ENCODE assay signal across 31 cellular contexts in genomic region chr12:111250251-111250881, GRCh38.
"Had no signal": no experiment of that assay in that cellular context is flagged by ENCODE, and none has a peak within 500 bp of the region (broad histone marks: within the 10 kb centered on the region; RNA-seq: fewer than 3 reads in every experiment).

No MANE protein-coding gene starts in this region.

- ATAC-seq: activated CD4-positive, alpha-beta T cell treated with anti-CD3 and anti-CD28 coated beads for 36 hours; activated CD8-positive, alpha-beta memory T cell treated with anti-CD3 and anti-CD28 coated beads, Interleukin-2, amount 10 ng/mL, durations not matched to agents 7 days and 5 days; activated CD8-positive, alpha-beta T cell treated with anti-CD3 and anti-CD28 coated beads, Interleukin-2, amount 10 ng/mL, durations not matched to agents 7 days and 5 days; activated naive CD8-positive, alpha-beta T cell treated with anti-CD3 and anti-CD28 coated beads, Interleukin-2, amount 50 U/mL, for 24 hours; body of pancreas; gastroesophageal sphincter; T-helper 17 cell had no signal

- DNase-seq: activated CD4-positive, alpha-beta memory T cell treated with anti-CD3 and anti-CD28 coated beads for 36 hours; activated CD4-positive, alpha-beta T cell treated with anti-CD3 and anti-CD28 coated beads for 36 hours; activated CD4-positive, alpha-beta T cell treated with anti-CD3 and anti-CD28 coated beads, Interleukin-2, amount 10 ng/mL, durations not matched to agents 24 days and 14 days; activated CD4-positive, CD25-positive, alpha-beta regulatory T cell; activated CD4-positive, CD25-positive, alpha-beta regulatory T cell treated with anti-CD3 and anti-CD28 coated beads, Interleukin-2, amount 50 U/mL, for 72 hours; activated CD8-positive, alpha-beta memory T cell treated with anti-CD3 and anti-CD28 coated beads, Interleukin-2, amount 10 ng/mL, durations not matched to agents 7 days and 5 days; activated CD8-positive, alpha-beta memory T cell treated with anti-CD3 and anti-CD28 coated beads, Interleukin-2, amount 50 U/mL, for 4 hours; activated CD8-positive, alpha-beta T cell treated with anti-CD3 and anti-CD28 coated beads, Interleukin-2, amount 10 ng/mL, durations not matched to agents 7 days and 5 days; activated effector memory CD4-positive, alpha-beta T cell treated with anti-CD3 and anti-CD28 coated beads, Interleukin-2, amount 50 U/mL, for 16 hours; activated naive CD4-positive, alpha-beta T cell treated with anti-CD3 and anti-CD28 coated beads for 36 hours; activated naive CD8-positive, alpha-beta T cell treated with anti-CD3 and anti-CD28 coated beads for 36 hours; activated naive CD8-positive, alpha-beta T cell treated with anti-CD3 and anti-CD28 coated beads, Interleukin-2, amount 50 U/mL, for 24 hours; activated T-cell treated with anti-CD3 and anti-CD28 coated beads, Interleukin-2, amount 50 U/mL, for 1 hour; activated T-cell treated with anti-CD3 and anti-CD28 coated beads, Interleukin-2, amount 50 U/mL, for 48 hours; adrenal gland; amygdala; aorta; body of pancreas; central memory CD4-positive, alpha-beta T cell; cerebellar nuclear complex; colonic mucosa; effector CD8-positive, alpha-beta T cell; esophagus squamous epithelium; foreskin melanocyte; T-helper 1 cell; T-helper 17 cell; T1000 had no signal

- H3K4me1 ChIP-seq: adrenal gland, body of pancreas, breast epithelium, colonic mucosa, esophagus squamous epithelium, gastroesophageal sphincter had no signal

- H3K4me3 ChIP-seq: adrenal gland, body of pancreas, breast epithelium, cardiac muscle cell, colonic mucosa, esophagus squamous epithelium, gastroesophageal sphincter had no signal

- H3K9me3 ChIP-seq: adrenal gland, body of pancreas, colonic mucosa had no signal

- H3K27ac ChIP-seq: adrenal gland, body of pancreas, breast epithelium, cardiac muscle cell, colonic mucosa, epithelial cell of prostate, esophagus squamous epithelium, gastroesophageal sphincter had no signal

- H3K36me3 ChIP-seq: adrenal gland, breast epithelium, cardiac muscle cell, colonic mucosa, esophagus squamous epithelium, gastroesophageal sphincter had no signal

- H3K27me3 ChIP-seq: body of pancreas, cardiac muscle cell, colonic mucosa had no signal
